In the genomic region with DNA sequence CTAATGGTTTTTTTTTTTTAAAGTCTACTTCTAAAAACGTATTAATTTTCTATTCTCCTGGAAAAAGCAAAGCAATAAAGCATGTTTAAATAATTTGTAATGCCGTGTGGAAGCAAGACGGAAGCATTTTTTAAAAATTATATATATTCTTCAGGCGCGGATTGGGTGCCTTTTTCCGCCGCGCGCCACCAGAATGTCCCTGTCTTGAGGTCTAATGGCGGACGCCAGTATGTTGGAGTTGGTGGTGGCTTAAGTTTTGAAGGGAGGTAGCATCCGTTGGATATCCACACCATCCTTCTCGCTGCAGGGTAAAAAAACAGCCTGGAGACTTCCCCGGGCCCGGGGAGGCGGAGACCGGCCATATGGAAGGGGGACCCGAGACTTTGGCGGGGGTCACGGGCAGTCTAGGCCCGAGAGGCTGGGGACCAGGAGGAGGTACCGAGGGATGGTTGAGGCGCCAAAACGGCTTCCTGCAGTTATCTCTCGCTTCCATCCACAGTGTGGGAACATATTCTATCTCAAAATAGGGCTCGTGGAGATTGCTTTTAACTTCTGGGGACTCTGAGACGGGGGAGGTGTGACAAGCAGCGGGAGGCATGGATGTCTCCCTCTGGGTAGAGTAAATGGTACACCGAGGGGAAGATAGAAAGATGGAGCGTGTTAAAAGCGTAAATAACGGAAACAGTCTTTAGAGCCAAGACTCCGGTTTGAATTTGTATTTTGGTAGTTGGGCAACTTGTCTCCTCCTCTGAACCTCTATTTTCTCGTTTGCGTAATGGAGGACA, we compare ENCODE assay signal across 1 cellular context.
TF ChIP-seq lines count a peak whose summit lies in the region.

A gene (plus strand): TSS at position 196 of the 785 bp plus-strand sequence. CDS start 2,841 bp downstream, outside the sequence.

TF ChIP-seq in WTC11, 78 proteins besides CTCF, POLR2A, EP300 and RAD21 (continued from another document):
- TF ChIP-seq, protein P1, sequence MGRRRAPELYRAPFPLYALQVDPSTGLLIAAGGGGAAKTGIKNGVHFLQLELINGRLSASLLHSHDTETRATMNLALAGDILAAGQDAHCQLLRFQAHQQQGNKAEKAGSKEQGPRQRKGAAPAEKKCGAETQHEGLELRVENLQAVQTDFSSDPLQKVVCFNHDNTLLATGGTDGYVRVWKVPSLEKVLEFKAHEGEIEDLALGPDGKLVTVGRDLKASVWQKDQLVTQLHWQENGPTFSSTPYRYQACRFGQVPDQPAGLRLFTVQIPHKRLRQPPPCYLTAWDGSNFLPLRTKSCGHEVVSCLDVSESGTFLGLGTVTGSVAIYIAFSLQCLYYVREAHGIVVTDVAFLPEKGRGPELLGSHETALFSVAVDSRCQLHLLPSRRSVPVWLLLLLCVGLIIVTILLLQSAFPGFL (CRISPR knock-in tag; IDR thresholded peaks at IDR 0.05; ENCODE audit: borderline replicate concordance): 0 out of 2 replicates have a peak, but pooled peaks have one; percentile 62
- TF ChIP-seq ZNF121 (CRISPR knock-in tag; IDR thresholded peaks at IDR 0.05) (no peak), ZNF416 (CRISPR knock-in tag; IDR thresholded peaks at IDR 0.05) (peak; percentile 46; the same call in 1 of the 2 replicates), SMAD3 (CRISPR knock-in tag; IDR thresholded peaks at IDR 0.05; ENCODE audit: borderline replicate concordance) (no peak)
- TF ChIP-seq, protein P2, sequence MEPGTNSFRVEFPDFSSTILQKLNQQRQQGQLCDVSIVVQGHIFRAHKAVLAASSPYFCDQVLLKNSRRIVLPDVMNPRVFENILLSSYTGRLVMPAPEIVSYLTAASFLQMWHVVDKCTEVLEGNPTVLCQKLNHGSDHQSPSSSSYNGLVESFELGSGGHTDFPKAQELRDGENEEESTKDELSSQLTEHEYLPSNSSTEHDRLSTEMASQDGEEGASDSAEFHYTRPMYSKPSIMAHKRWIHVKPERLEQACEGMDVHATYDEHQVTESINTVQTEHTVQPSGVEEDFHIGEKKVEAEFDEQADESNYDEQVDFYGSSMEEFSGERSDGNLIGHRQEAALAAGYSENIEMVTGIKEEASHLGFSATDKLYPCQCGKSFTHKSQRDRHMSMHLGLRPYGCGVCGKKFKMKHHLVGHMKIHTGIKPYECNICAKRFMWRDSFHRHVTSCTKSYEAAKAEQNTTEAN (CRISPR knock-in tag; IDR thresholded peaks at IDR 0.05): no peak
- TF ChIP-seq, protein P3, sequence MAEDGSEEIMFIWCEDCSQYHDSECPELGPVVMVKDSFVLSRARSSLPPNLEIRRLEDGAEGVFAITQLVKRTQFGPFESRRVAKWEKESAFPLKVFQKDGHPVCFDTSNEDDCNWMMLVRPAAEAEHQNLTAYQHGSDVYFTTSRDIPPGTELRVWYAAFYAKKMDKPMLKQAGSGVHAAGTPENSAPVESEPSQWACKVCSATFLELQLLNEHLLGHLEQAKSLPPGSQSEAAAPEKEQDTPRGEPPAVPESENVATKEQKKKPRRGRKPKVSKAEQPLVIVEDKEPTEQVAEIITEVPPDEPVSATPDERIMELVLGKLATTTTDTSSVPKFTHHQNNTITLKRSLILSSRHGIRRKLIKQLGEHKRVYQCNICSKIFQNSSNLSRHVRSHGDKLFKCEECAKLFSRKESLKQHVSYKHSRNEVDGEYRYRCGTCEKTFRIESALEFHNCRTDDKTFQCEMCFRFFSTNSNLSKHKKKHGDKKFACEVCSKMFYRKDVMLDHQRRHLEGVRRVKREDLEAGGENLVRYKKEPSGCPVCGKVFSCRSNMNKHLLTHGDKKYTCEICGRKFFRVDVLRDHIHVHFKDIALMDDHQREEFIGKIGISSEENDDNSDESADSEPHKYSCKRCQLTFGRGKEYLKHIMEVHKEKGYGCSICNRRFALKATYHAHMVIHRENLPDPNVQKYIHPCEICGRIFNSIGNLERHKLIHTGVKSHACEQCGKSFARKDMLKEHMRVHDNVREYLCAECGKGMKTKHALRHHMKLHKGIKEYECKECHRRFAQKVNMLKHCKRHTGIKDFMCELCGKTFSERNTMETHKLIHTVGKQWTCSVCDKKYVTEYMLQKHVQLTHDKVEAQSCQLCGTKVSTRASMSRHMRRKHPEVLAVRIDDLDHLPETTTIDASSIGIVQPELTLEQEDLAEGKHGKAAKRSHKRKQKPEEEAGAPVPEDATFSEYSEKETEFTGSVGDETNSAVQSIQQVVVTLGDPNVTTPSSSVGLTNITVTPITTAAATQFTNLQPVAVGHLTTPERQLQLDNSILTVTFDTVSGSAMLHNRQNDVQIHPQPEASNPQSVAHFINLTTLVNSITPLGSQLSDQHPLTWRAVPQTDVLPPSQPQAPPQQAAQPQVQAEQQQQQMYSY (CRISPR knock-in tag; IDR thresholded peaks at IDR 0.05): no peak
- TF ChIP-seq, protein P4, sequence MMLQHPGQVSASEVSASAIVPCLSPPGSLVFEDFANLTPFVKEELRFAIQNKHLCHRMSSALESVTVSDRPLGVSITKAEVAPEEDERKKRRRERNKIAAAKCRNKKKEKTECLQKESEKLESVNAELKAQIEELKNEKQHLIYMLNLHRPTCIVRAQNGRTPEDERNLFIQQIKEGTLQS (CRISPR knock-in tag; conservative IDR thresholded peaks at IDR 0.05): no peak
- TF ChIP-seq, protein P5, sequence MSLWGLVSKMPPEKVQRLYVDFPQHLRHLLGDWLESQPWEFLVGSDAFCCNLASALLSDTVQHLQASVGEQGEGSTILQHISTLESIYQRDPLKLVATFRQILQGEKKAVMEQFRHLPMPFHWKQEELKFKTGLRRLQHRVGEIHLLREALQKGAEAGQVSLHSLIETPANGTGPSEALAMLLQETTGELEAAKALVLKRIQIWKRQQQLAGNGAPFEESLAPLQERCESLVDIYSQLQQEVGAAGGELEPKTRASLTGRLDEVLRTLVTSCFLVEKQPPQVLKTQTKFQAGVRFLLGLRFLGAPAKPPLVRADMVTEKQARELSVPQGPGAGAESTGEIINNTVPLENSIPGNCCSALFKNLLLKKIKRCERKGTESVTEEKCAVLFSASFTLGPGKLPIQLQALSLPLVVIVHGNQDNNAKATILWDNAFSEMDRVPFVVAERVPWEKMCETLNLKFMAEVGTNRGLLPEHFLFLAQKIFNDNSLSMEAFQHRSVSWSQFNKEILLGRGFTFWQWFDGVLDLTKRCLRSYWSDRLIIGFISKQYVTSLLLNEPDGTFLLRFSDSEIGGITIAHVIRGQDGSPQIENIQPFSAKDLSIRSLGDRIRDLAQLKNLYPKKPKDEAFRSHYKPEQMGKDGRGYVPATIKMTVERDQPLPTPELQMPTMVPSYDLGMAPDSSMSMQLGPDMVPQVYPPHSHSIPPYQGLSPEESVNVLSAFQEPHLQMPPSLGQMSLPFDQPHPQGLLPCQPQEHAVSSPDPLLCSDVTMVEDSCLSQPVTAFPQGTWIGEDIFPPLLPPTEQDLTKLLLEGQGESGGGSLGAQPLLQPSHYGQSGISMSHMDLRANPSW (CRISPR knock-in tag; conservative IDR thresholded peaks at IDR 0.05; ENCODE audit: low read depth): no peak
- TF ChIP-seq, protein P6, sequence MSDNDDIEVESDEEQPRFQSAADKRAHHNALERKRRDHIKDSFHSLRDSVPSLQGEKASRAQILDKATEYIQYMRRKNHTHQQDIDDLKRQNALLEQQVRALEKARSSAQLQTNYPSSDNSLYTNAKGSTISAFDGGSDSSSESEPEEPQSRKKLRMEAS (CRISPR knock-in tag; IDR thresholded peaks at IDR 0.05): peak; percentile 63; the same call in 1 of the 2 replicates
TF ChIP-seq in WTC11: peak in this region for 8.
